10 cellular contexts compared by ENCODE assay signal in the genomic region with DNA sequence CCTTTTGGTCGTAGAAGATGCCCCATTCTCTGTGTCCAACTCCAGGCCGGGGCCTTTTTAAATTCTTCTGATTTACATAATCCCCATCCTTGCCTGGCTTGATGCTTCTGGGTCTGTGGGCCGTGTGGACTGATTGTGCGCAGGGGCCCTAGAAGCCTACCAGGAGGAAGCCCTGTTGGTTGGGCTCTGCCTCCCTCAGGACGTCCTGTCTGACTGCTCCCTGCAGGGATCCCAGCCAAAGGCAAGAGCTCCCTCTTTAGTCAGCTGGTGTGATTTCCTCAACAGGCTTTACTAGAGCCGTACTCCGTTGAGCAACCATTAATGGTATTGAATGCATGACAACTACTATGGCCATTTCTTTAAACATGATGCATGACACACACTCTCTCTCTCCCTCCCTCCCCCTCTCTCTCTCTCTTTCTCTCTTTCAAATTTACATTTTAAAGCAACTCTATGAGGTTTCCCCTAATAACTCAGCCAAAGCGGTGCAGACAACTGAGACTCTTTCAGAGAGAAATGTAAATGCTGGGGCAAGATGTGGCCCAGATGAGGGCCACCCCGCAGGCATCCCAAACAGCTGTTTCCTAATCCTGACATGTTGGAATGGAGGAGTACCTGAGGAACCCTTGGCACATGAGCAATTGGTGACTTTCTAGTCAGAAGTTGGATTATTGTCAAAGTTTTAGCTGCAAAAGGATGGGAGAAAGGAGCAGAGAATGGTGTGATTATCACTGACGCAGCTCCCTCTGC.
A peak's percentile ranks its signal among the peaks of the same experiment; 100 is the strongest.
DNase-seq lines count a peak whose midpoint lies in the region; ATAC-seq and TF ChIP-seq lines count a peak whose summit lies in the region.
"Had no signal": no experiment of that assay in that cellular context is flagged by ENCODE, and none has a peak within 500 bp of the region (broad histone marks: within the 10 kb centered on the region; RNA-seq: fewer than 3 reads in every experiment).

No MANE protein-coding gene starts in this region.

- no peaks in the 10 kb centered on the region for H3K36me3 Mint-ChIP-seq in glutamatergic neuron (ENCODE audit: unreplicated experiment)

- H3K9me2 ChIP-seq in PC-3 (replicated peaks; ENCODE audit: low read length): no peaks in the 10 kb centered on the region

- no peaks in the 10 kb centered on the region for H3K9me3 ChIP-seq in PC-3 (ENCODE audit: low read length)

- H3K27me3 Mint-ChIP-seq in glutamatergic neuron (ENCODE audit: unreplicated experiment): no peaks in the 10 kb centered on the region

- H3K79me2 ChIP-seq in PC-3 (ENCODE audit: low read length): no peaks in the 10 kb centered on the region

- no peaks in the 10 kb centered on the region for H3K4me1 Mint-ChIP-seq in glutamatergic neuron (ENCODE audit: low read depth, unreplicated experiment)

- no peaks in the 10 kb centered on the region for H3K27me3 ChIP-seq in PC-3 (ENCODE audit: low read length)

- no peaks in the 10 kb centered on the region for H3K4me1 ChIP-seq in PC-3 (ENCODE audit: insufficient read depth, low read length)

- H3K27ac ChIP-seq in PC-3 (ENCODE audit: low read length): no peak overlapping the region
- H3K27ac ChIP-seq: HL-60 had no signal

- no peaks in the 10 kb centered on the region for H3F3A ChIP-seq in PC-3 (ENCODE audit: low read length, unreplicated experiment)

- H3K36me3 ChIP-seq in PC-3 (ENCODE audit: low read depth, low read length): no peaks in the 10 kb centered on the region

- no peak overlapping the region for H2AFZ ChIP-seq in PC-3 (ENCODE audit: low read length)

- no peak overlapping the region for H3K4me2 ChIP-seq in PC-3 (ENCODE audit: low read length)

- H3K27ac Mint-ChIP-seq in glutamatergic neuron (ENCODE audit: unreplicated experiment): no peak overlapping the region

- no peak overlapping the region for H3K4me3 Mint-ChIP-seq in glutamatergic neuron (ENCODE audit: unreplicated experiment)

- H3K9ac ChIP-seq in PC-3 (ENCODE audit: low read length): no peak overlapping the region

- intact Hi-C loops in PC-3 (cut with micrococcal nuclease): no loop called here

- DNase-seq in DMS 273 (lab: John Stamatoyannopoulos, UW; ENCODE audit: unreplicated experiment) (peak; percentile 72), DMS 273 treated with DMSO at 0.1 percent for 48 hours (lab: John Stamatoyannopoulos, UW) (no peak), PC-3 (peak; percentile 35), glutamatergic neuron (peak; percentile 32), retinal pigment epithelial cell (ENCODE audit: low read depth) (no peak), NCI-H146 treated with DMSO at 0.1 percent for 48 hours (lab: John Stamatoyannopoulos, UW; ENCODE audit: unreplicated experiment) (no peak)
- DNase-seq in stimulated activated CD4-positive, alpha-beta T cell treated with anti-CD3 and anti-CD28 coated beads, Interleukin-4, amount 100 ng/mL, for 4 hours: no peak
- DNase-seq: 8988T had no signal

- no peaks in the 10 kb centered on the region for H4K20me1 ChIP-seq in PC-3 (ENCODE audit: low read length)

- H3K4me3 ChIP-seq in PC-3 (ENCODE audit: low read length) (no peak overlapping the region), retinal pigment epithelial cell (ENCODE audit: low read length) (no peak overlapping the region)

- peaks cover 2% of the 10 kb centered on the region for H3K9me3 Mint-ChIP-seq in glutamatergic neuron (ENCODE audit: unreplicated experiment)

- CTCF ChIA-PET in PC-3 (lab: Charles Lee): no interaction called here

- no TSS peak for BruUV-seq in PC-3 (replicated peaks; lab: Mats Ljungman, UMichigan)

- ATAC-seq in PC-3: no peak; the same call in 1 of the 2 replicates
- ATAC-seq in HG03432 (IDR thresholded peaks at IDR 0.05; ENCODE audit: unreplicated experiment): no peak

- POLR2A ChIA-PET in PC-3 (lab: Charles Lee; ENCODE audit: unreplicated experiment): no interaction called here

- TF ChIP-seq CTCF in PC-3 (conservative IDR thresholded peaks at IDR 0.05; ENCODE audit: low read depth, low read length) (peak; percentile 28; the same call in 1 of the 2 replicates), glutamatergic neuron (IDR thresholded peaks at IDR 0.05; ENCODE audit: partially characterized antibody, unreplicated experiment) (no peak), retinal pigment epithelial cell (conservative IDR thresholded peaks at IDR 0.05; ENCODE audit: low read depth, low read length) (peak; percentile 21)

Comparison
In these comparisons a context has a peak if more than half of its experiments do, and no peak if none do; other contexts are left out.
1. DNase-seq: peak in DMS 273 (single experiment), PC-3 (single experiment) and glutamatergic neuron (single experiment); none in DMS 273 treated with DMSO at 0.1 percent for 48 hours (single experiment), retinal pigment epithelial cell (single experiment), stimulated activated CD4-positive, alpha-beta T cell treated with anti-CD3 and anti-CD28 coated beads, Interleukin-4, amount 100 ng/mL, for 4 hours (0 of 2) and NCI-H146 treated with DMSO at 0.1 percent for 48 hours (single experiment).